In the genomic region with DNA sequence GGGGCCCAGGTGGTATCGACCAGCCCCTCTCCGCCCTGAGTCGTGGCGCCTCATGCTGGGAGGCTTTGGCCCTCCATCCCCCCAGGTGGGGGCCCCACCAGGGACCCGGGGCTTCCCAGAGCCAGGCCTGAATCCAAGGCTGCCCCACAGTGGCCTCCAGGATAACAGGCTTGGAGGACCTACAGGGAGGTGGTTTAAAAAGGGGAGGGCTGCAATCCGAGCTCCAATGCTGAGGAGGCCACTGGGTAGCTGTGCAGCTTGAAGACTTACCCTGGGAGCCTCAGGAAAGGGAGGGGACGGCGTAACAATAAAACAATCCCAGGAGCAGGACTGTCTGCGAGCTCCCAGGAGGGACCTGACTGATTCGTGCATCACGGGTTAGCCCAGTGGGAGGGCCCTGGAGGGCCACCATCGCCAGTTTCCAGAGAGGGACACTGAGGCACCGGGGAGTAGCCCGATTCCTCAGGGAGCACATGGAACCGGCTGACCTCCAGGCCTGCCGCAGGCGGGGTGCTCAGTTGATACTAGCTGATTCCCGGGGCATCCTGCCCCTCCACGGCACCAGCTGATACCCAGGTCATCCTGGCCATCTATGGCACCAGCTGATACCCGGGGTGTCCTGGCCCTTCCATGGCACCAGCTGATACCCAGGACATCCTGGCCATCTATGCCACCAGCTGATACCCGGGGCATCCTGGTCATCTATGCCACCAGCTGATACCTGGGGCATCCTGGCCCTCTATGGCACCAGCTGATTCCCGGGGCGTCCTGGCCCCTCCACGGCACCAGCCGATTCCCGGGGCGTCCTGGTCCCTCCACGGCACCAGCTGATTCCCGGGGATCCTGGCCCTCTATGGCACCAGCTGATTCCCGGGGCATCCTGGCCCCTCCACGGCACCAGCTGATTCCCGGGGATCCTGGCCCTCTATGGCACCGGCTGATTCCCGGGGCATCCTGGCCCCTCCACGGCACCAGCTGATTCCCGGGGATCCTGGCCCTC, we compare ENCODE assay signal across 20 cellular contexts. TPM values are rescaled to one million over a fixed set of nuclear protein-coding genes. Genes with fewer than 3 reads are reported as not detected.
A peak's percentile ranks its signal among the peaks of the same experiment; 100 is the strongest.
DNase-seq lines count a peak whose midpoint lies in the region; ATAC-seq and TF ChIP-seq lines count a peak whose summit lies in the region.
"Had no signal": no experiment of that assay in that cellular context is flagged by ENCODE, and none has a peak within 500 bp of the region (broad histone marks: within the 10 kb centered on the region; RNA-seq: fewer than 3 reads in every experiment).

No MANE protein-coding gene starts in this region.

- H3K9me3 ChIP-seq in H9 (ENCODE audit: control insufficient read depth, low read depth, low read length) = no peaks in the 10 kb centered on the region
- H3K9me3 ChIP-seq in WERI-Rb-1 (ENCODE audit: severe bottlenecking) = peaks cover 3% of the 10 kb centered on the region
- H3K9me3 ChIP-seq in BE2C = no peaks in the 10 kb centered on the region
- no peaks in the 10 kb centered on the region for H3K9me3 ChIP-seq in esophagus squamous epithelium
- H3K9me3 ChIP-seq: breast epithelium, upper lobe of left lung had no signal

- no peak for ATAC-seq in GM19397 (IDR thresholded peaks at IDR 0.05; ENCODE audit: unreplicated experiment)
- ATAC-seq: activated naive CD4-positive, alpha-beta T cell treated with anti-CD3 and anti-CD28 coated beads, Interleukin-2, amount 50 U/mL, for 72 hours; stimulated activated naive CD8-positive, alpha-beta T cell treated with anti-CD3 and anti-CD28 coated beads, Interleukin-15, Interleukin-2, amounts not matched to agents 100 U/mL and 50 U/mL, for 24 hours had no signal

- H3K23me2 ChIP-seq in H9 (ENCODE audit: insufficient read length, low read depth, low read length, poor library complexity, severe bottlenecking) = peaks cover 5% of the 10 kb centered on the region

- H3K27me3 ChIP-seq in H9 (ENCODE audit: insufficient read depth, low read length) (no peaks in the 10 kb centered on the region; the same call in 1 of the 2 replicates), WERI-Rb-1 (ENCODE audit: insufficient read depth, low read depth, severe bottlenecking) (no peaks in the 10 kb centered on the region), BE2C (peaks cover 28% of the 10 kb centered on the region), esophagus squamous epithelium (peaks cover 0 to 68% (median 13%) of the 10 kb centered on the region in 4 donors)

- H3K4ac ChIP-seq in H9 (ENCODE audit: low read depth, low read length) = no peak overlapping the region

- H2BK120ac ChIP-seq in H9 (ENCODE audit: low read depth, low read length, poor library complexity, severe bottlenecking) = no peak overlapping the region

- no peak for TF ChIP-seq POLR2A in esophagus squamous epithelium (IDR thresholded peaks at IDR 0.05)

- H4K5ac ChIP-seq in H9 (ENCODE audit: insufficient read length, low read depth, low read length) = no peak overlapping the region

- H3K9ac ChIP-seq in H9 (ENCODE audit: extremely low read depth, insufficient read length, low read length) = no peak overlapping the region
- H3K9ac ChIP-seq: GM23248 had no signal

- H4K8ac ChIP-seq in H9 (replicated peaks; ENCODE audit: insufficient read length, low read depth, low read length) = no peak overlapping the region

- no peaks in the 10 kb centered on the region for H3K36me3 Mint-ChIP-seq in H9 (ENCODE audit: insufficient read depth in 1 of 3, low read depth in 3 of 3)
- H3K36me3 Mint-ChIP-seq: activated naive CD4-positive, alpha-beta T cell treated with anti-CD3 and anti-CD28 coated beads, Interleukin-2, amount 50 U/mL, for 72 hours had no signal

- peak; percentile 15; the same call in 1 of the 2 replicates for TF ChIP-seq CTCF in 22Rv1 (IDR thresholded peaks at IDR 0.05)
- peak; percentile 36; the same call in 1 of the 3 replicates for TF ChIP-seq CTCF in H9 (conservative IDR thresholded peaks at IDR 0.05)
- TF ChIP-seq CTCF in WERI-Rb-1 (IDR thresholded peaks at IDR 0.05; ENCODE audit: low read depth, low read length) = peak; percentile 13; the same call in 1 of the 2 replicates
- no peak for TF ChIP-seq CTCF in BE2C (IDR thresholded peaks at IDR 0.05; ENCODE audit: low read depth, low read length)
- TF ChIP-seq CTCF in esophagus squamous epithelium (IDR thresholded peaks at IDR 0.05) = no peak

- no peak overlapping the region for H4K91ac ChIP-seq in H9 (ENCODE audit: insufficient read length, low read depth, low read length)

- no peak overlapping the region for H2BK15ac ChIP-seq in H9 (ENCODE audit: low read depth, low read length)

- H2BK20ac ChIP-seq in H9 (ENCODE audit: low read depth, low read length, poor library complexity, severe bottlenecking) = no peak overlapping the region

- H2BK12ac ChIP-seq in H9 (ENCODE audit: insufficient read length, low read depth, low read length) = no peak overlapping the region

- no peak overlapping the region for H3K56ac ChIP-seq in H9 (ENCODE audit: insufficient read length, low read depth, low read length)

- no peaks in the 10 kb centered on the region for H3K79me2 ChIP-seq in H9 (ENCODE audit: insufficient read depth, low read length)

- no peak overlapping the region for H2BK5ac ChIP-seq in H9 (ENCODE audit: insufficient read length, low read length)

- no peak overlapping the region for H3K27ac ChIP-seq in 22Rv1
- no peak overlapping the region for H3K27ac ChIP-seq in H9 (ENCODE audit: insufficient read length, low read depth, low read length)
- no peak overlapping the region for H3K27ac ChIP-seq in WERI-Rb-1
- no peak overlapping the region for H3K27ac ChIP-seq in esophagus squamous epithelium
- H3K27ac ChIP-seq: breast epithelium, GM23248, PC-9, upper lobe of left lung had no signal

- no peaks in the 10 kb centered on the region for H3K79me1 ChIP-seq in H9 (ENCODE audit: insufficient read depth, low read depth, low read length, poor library complexity, severe bottlenecking)

- no peak overlapping the region for H3K27ac Mint-ChIP-seq in H9
- H3K27ac Mint-ChIP-seq: activated naive CD4-positive, alpha-beta T cell treated with anti-CD3 and anti-CD28 coated beads, Interleukin-2, amount 50 U/mL, for 72 hours had no signal

- intact Hi-C loops in esophagus squamous epithelium (cut with DNase I) = no loop called here

- H3K14ac ChIP-seq in H9 (ENCODE audit: insufficient read depth, low read length) = no peak overlapping the region; the same call in 1 of the 2 replicates

- no peak overlapping the region for H3K4me2 ChIP-seq in H9 (ENCODE audit: insufficient read depth, insufficient read length, low read length)
- H3K4me2 ChIP-seq: PC-9, smooth muscle cell had no signal

- H2AK5ac ChIP-seq in H9 (ENCODE audit: insufficient read length, low read length) = no peak overlapping the region

- no peaks in the 10 kb centered on the region for H3K9me3 Mint-ChIP-seq in H9
- H3K9me3 Mint-ChIP-seq: activated naive CD4-positive, alpha-beta T cell treated with anti-CD3 and anti-CD28 coated beads, Interleukin-2, amount 50 U/mL, for 72 hours had no signal

- H3K36me3 ChIP-seq in WERI-Rb-1 = peaks cover 5% of the 10 kb centered on the region; the same call in 1 of the 2 replicates
- H3K36me3 ChIP-seq in BE2C = no peaks in the 10 kb centered on the region
- H3K36me3 ChIP-seq in esophagus squamous epithelium = no peaks in the 10 kb centered on the region
- H3K36me3 ChIP-seq: breast epithelium had no signal

- no CpG with 5 or more reads among the region's 36 CpGs for WGBS in H9 (ENCODE audit: extremely low coverage, insufficient read length, low lambda C conversion rate)
- WGBS in esophagus squamous epithelium, 2 donors = 31 to 41% methylated on average over 8 to 10 of the region's 36 CpGs

- no peaks in the 10 kb centered on the region for H4K20me1 ChIP-seq in H9 (ENCODE audit: control insufficient read depth, insufficient read depth, insufficient read length)

- H3K4me3 ChIP-seq in WERI-Rb-1 (ENCODE audit: low read depth, low read length) (no peak overlapping the region), BE2C (ENCODE audit: low read depth, low read length) (no peak overlapping the region), esophagus squamous epithelium (no peak overlapping the region)
- H3K4me3 ChIP-seq: breast epithelium, GM23248, PC-9, smooth muscle cell, upper lobe of left lung had no signal

- H3K18ac ChIP-seq in H9 (ENCODE audit: insufficient read length, low read depth, low read length) = no peak overlapping the region

- no peak overlapping the region for H3T11ph ChIP-seq in H9 (ENCODE audit: low read length)

- H3K27me3 Mint-ChIP-seq in H9 (ENCODE audit: low read depth) = peaks cover 20% of the 10 kb centered on the region

- no peak overlapping the region for H3K23ac ChIP-seq in H9 (ENCODE audit: insufficient read length, low read depth, low read length)

- peak; percentile 70 for DNase-seq in H9
- peak; percentile 60 for DNase-seq in WERI-Rb-1
- DNase-seq in left kidney (ENCODE audit: low read depth, low spot score) = peak; percentile 90
- no peak for DNase-seq in BE2C
- DNase-seq in amniotic stem cell (lab: John Stamatoyannopoulos, UW) = no peak
- no peak for DNase-seq in esophagus squamous epithelium (lab: John Stamatoyannopoulos, UW)
- DNase-seq: effector memory CD4-positive, alpha-beta T cell; GM23248; IMR-90; MV-4-11; NCI-H446; occipital lobe; PC-9; stimulated activated naive CD8-positive, alpha-beta T cell treated with anti-CD3 and anti-CD28 coated beads, Interleukin-15, Interleukin-2, amounts not matched to agents 100 U/mL and 50 U/mL, for 24 hours had no signal

- no peak overlapping the region for H2AFZ ChIP-seq in H9 (ENCODE audit: low read length)
- H2AFZ ChIP-seq: GM23248, PC-9 had no signal

- H3K4me1 Mint-ChIP-seq in H9 = peaks cover 14 to 20% of the 10 kb centered on the region in 2 experiments

- no peaks in the 10 kb centered on the region; the same call in 1 of the 2 replicates for H3K4me1 ChIP-seq in H9 (ENCODE audit: insufficient read depth, low read length)
- H3K4me1 ChIP-seq in BE2C = peaks cover 11% of the 10 kb centered on the region
- peaks cover 15 to 28% (median 16%) of the 10 kb centered on the region in 3 donors for H3K4me1 ChIP-seq in esophagus squamous epithelium

- no peak overlapping the region for H3K4me3 Mint-ChIP-seq in H9

RNA-seq across cellular contexts. Expression of gene C2CD4C, which starts 3.7 kb away (rescaled TPM):
- total RNA-seq in H9 (2021) (14.6 and 15.4 TPM in 2 replicates), esophagus squamous epithelium (1 to 10 TPM in 1 of 4 donors, under 1 TPM in 3; 0.15 to 1.1 (median 0.45) TPM)
- polyA plus RNA-seq in BE2C (2012; ENCODE audit: insufficient read depth, insufficient read length, low read depth) = 0.19 TPM

RNA-seq across cellular contexts. Expression of gene SHC2, which starts 48.2 kb away (rescaled TPM):
- total RNA-seq in H9 (2021) = 16.6 and 18.0 TPM in 2 replicates
- 1.8 TPM for polyA plus RNA-seq in BE2C (2012; ENCODE audit: insufficient read depth, insufficient read length, low read depth)
- total RNA-seq in esophagus squamous epithelium = 10 to 100 TPM in 1 of 4 donors, 1 to 10 TPM in 3; 1.1 to 10.2 (median 4.7) TPM
- total RNA-seq: activated naive CD4-positive, alpha-beta T cell treated with anti-CD3 and anti-CD28 coated beads, Interleukin-2, amount 50 U/mL, for 72 hours; GM23248; IMR-90 had no signal
- polyA plus RNA-seq: GM23248 had no signal

Comparison
In these comparisons a context has a peak if more than half of its experiments do, and no peak if none do; other contexts are left out.
1. CTCF ChIP-seq: peak in 22Rv1 (single experiment), H9 (single experiment) and WERI-Rb-1 (single experiment); none in BE2C (single experiment) and esophagus squamous epithelium (0 of 6).
2. DNase-seq: peak in H9 (single experiment), WERI-Rb-1 (single experiment) and left kidney (single experiment); none in BE2C (single experiment), amniotic stem cell (single experiment) and esophagus squamous epithelium (single experiment).